In genomic region chr6:157595768-157596167, GRCh38 we compare ENCODE assay signal across 15 cellular contexts.
"Had no signal": no experiment of that assay in that cellular context is flagged by ENCODE, and none has a peak within 500 bp of the region (broad histone marks: within the 10 kb centered on the region; RNA-seq: fewer than 3 reads in every experiment).

No MANE protein-coding gene starts in this region.

- H3K27me3 ChIP-seq: thyroid gland had no signal

- H3K27me3 Mint-ChIP-seq: activated CD4-positive, alpha-beta T cell treated with anti-CD3 and anti-CD28 coated beads, Interleukin-2, amount 10 ng/mL, durations not matched to agents 24 days and 14 days; naive thymus-derived CD4-positive, alpha-beta T cell; T-cell had no signal

- H3K36me3 Mint-ChIP-seq: T-cell had no signal

- H3K36me3 ChIP-seq: thyroid gland had no signal

- H3K27ac ChIP-seq: SK-N-MC, thyroid gland had no signal

- H3K4me3 Mint-ChIP-seq: activated CD4-positive, alpha-beta T cell treated with anti-CD3 and anti-CD28 coated beads, Interleukin-2, amount 10 ng/mL, durations not matched to agents 24 days and 14 days; naive thymus-derived CD4-positive, alpha-beta T cell; T-cell; WTC11 had no signal

- H3K9me3 Mint-ChIP-seq: T-cell had no signal

- H3K9me3 ChIP-seq: thyroid gland had no signal

- ATAC-seq: esophagus mucosa; naive thymus-derived CD4-positive, alpha-beta T cell; T-cell; WTC11 had no signal

- H3K4me3 ChIP-seq: lung, SK-N-MC, thyroid gland had no signal

- H3K27ac Mint-ChIP-seq: activated CD4-positive, alpha-beta T cell treated with anti-CD3 and anti-CD28 coated beads, Interleukin-2, amount 10 ng/mL, durations not matched to agents 24 days and 14 days; T-cell; WTC11 had no signal

- DNase-seq: activated CD4-positive, alpha-beta T cell treated with anti-CD3 and anti-CD28 coated beads, Interleukin-2, amount 10 ng/mL, durations not matched to agents 24 days and 14 days; activated naive CD4-positive, alpha-beta T cell treated with Interleukin-2 at 50 U/mL for 16 hours; central memory CD4-positive, alpha-beta T cell; dermis blood vessel endothelial cell; glutamatergic neuron; left cardiac atrium; naive thymus-derived CD4-positive, alpha-beta T cell; nucleus accumbens; stimulated activated CD4-positive, alpha-beta T cell treated with anti-CD3 and anti-CD28 coated beads, Interleukin-4, amount 100 ng/mL, for 4 hours; T-cell; thyroid gland had no signal
